Comparison of ENCODE assay signal across 8 cellular contexts in the genomic region with DNA sequence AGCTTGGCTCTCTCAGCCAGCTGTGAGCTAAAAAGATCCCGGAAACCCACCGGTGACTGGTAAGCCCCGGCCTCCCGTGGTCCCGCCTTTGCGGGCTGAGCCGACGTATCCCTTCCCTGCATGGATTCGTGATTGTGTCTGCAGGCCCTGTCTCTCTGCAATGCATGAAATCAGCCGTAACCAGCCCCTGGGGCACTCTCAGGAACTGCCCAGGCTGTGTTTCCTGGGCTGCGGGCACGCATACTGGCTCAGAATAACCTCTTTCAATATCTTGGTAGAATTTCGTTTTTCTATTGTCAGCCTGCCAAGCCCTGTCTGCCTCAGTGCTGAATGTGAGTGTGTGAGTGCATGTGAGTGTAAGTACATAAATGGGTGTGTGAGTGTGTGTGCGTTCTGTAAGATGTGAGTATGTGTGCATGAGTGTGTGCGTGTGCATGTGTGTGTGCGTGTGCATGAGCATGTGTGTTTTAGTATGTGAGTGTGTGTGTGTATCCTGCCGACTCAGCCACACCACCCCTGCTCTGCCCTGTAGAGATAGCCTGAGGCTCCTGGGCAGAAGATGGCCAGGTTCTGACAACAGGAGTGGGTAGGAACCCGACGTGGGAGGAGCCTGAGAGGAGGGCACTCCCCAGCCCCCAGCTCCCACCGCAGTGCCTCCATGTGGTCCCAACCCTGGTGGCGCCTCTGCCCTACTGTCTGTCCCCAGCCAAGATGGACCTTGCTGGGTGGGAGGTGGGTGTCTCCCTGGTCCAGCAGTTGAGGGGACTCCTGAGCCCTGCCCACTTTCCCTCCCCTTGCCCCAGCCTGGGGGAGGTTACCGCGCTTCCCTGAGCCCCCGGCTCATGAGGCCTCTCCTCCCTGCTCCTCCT.
A peak's percentile ranks its signal among the peaks of the same experiment; 100 is the strongest.
DNase-seq lines count a peak whose midpoint lies in the region; ATAC-seq and TF ChIP-seq lines count a peak whose summit lies in the region.

No MANE protein-coding gene starts in this region.

- peak overlapping the region in 1 of 8 donors; percentile 17 for H3K4me3 ChIP-seq in spleen

- H3K4me1 ChIP-seq in spleen: peaks cover 0 to 11% (median 0%) of the 10 kb centered on the region in 6 donors

- H3K4me1 Mint-ChIP-seq in activated CD4-positive, alpha-beta T cell treated with anti-CD3 and anti-CD28 coated beads, Interleukin-2, amount 10 ng/mL, durations not matched to agents 24 days and 14 days: peaks cover 6% of the 10 kb centered on the region
- peaks cover 27% of the 10 kb centered on the region for H3K4me1 Mint-ChIP-seq in WTC11

- no peaks in the 10 kb centered on the region for H3K36me3 Mint-ChIP-seq in activated CD4-positive, alpha-beta T cell treated with anti-CD3 and anti-CD28 coated beads, Interleukin-2, amount 10 ng/mL, durations not matched to agents 24 days and 14 days (ENCODE audit: low read depth)
- H3K36me3 Mint-ChIP-seq in WTC11: no peaks in the 10 kb centered on the region

- TF ChIP-seq CTCF in WTC11 (IDR thresholded peaks at IDR 0.05): no peak
- TF ChIP-seq CTCF in spleen (IDR thresholded peaks at IDR 0.05 in 8 of 11, conservative IDR thresholded peaks at IDR 0.05 in 3 of 11): no peak

- peaks cover 8% of the 10 kb centered on the region for H3K27me3 Mint-ChIP-seq in activated CD4-positive, alpha-beta T cell treated with anti-CD3 and anti-CD28 coated beads, Interleukin-2, amount 10 ng/mL, durations not matched to agents 24 days and 14 days
- H3K27me3 Mint-ChIP-seq in WTC11 (ENCODE audit: low read depth): no peaks in the 10 kb centered on the region

- intact Hi-C loops in activated CD4-positive, alpha-beta T cell treated with anti-CD3 and anti-CD28 coated beads, Interleukin-2, amount 10 ng/mL, durations not matched to agents 24 days and 14 days (cut with micrococcal nuclease): no loop called here
- intact Hi-C loops in spleen (cut with DNase I; ENCODE audit: low total_unique reads): no loop called here

- H3K27me3 ChIP-seq in spleen (replicated peaks in 1 of 7): peaks cover 0 to 67% (median 12%) of the 10 kb centered on the region in 7 donors

- ATAC-seq in HG02870 (IDR thresholded peaks at IDR 0.05; ENCODE audit: unreplicated experiment) (peak; percentile 39), WTC11 (no peak)

- POLR2A ChIA-PET in WTC11 (lab: Charles Lee): no interaction called here

- H3K4me3 Mint-ChIP-seq in activated CD4-positive, alpha-beta T cell treated with anti-CD3 and anti-CD28 coated beads, Interleukin-2, amount 10 ng/mL, durations not matched to agents 24 days and 14 days: no peak overlapping the region
- no peak overlapping the region for H3K4me3 Mint-ChIP-seq in WTC11

- H3K9me3 ChIP-seq in spleen: no peaks in the 10 kb centered on the region

- H3K9me3 Mint-ChIP-seq in activated CD4-positive, alpha-beta T cell treated with anti-CD3 and anti-CD28 coated beads, Interleukin-2, amount 10 ng/mL, durations not matched to agents 24 days and 14 days: no peaks in the 10 kb centered on the region
- H3K9me3 Mint-ChIP-seq in WTC11: peaks cover 2% of the 10 kb centered on the region; the same call in 1 of the 2 replicates

- peak; percentile 62 for DNase-seq in activated CD4-positive, alpha-beta T cell treated with anti-CD3 and anti-CD28 coated beads, Interleukin-2, amount 10 ng/mL, durations not matched to agents 24 days and 14 days
- DNase-seq in activated CD4-positive, alpha-beta T cell treated with anti-CD3 and anti-CD28 coated beads for 1 hour: no peak
- DNase-seq in WTC11 (ENCODE audit: low spot score): no peak
- DNase-seq in spleen: peak; percentile 75
- no peak for DNase-seq in HuH-7.5 (ENCODE audit: low spot score)
- no peak for DNase-seq in superior temporal gyrus (ENCODE audit: extremely low spot score)
- no peak for DNase-seq in T-helper 9 cell

- no peak for TF ChIP-seq POLR2A in spleen (IDR thresholded peaks at IDR 0.05)

- no peak overlapping the region for H3K27ac ChIP-seq in spleen

- H3K36me3 ChIP-seq in spleen: no peaks in the 10 kb centered on the region

- CTCF ChIA-PET in WTC11 (lab: Charles Lee): interaction anchor here (1.6 kb wide), 1 partner anchor 63 kb away, joined by 4 read pairs; no protein-coding TSS in a partner anchor

- WGBS in spleen, 5 donors: 15 to 29% (median 18%) methylated on average over 22 to 24 of the region's 24 CpGs

- no peak overlapping the region for H3K27ac Mint-ChIP-seq in activated CD4-positive, alpha-beta T cell treated with anti-CD3 and anti-CD28 coated beads, Interleukin-2, amount 10 ng/mL, durations not matched to agents 24 days and 14 days
- H3K27ac Mint-ChIP-seq in WTC11: peak overlapping the region; percentile 23; the same call in 1 of the 2 replicates

TF ChIP-seq in WTC11, 78 proteins besides CTCF, POLR2A, EP300 and RAD21 (continues in another document):
- TF ChIP-seq, protein P1, sequence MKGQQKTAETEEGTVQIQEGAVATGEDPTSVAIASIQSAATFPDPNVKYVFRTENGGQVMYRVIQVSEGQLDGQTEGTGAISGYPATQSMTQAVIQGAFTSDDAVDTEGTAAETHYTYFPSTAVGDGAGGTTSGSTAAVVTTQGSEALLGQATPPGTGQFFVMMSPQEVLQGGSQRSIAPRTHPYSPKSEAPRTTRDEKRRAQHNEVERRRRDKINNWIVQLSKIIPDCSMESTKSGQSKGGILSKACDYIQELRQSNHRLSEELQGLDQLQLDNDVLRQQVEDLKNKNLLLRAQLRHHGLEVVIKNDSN (CRISPR knock-in tag; IDR thresholded peaks at IDR 0.05): no peak
- TF ChIP-seq ELF4 (CRISPR knock-in tag; IDR thresholded peaks at IDR 0.05; ENCODE audit: low read depth) (no peak), NR3C1 (CRISPR knock-in tag; conservative IDR thresholded peaks at IDR 0.05; ENCODE audit: low read depth) (no peak), NFE2L1 (CRISPR knock-in tag; IDR thresholded peaks at IDR 0.05) (no peak), NFYB (CRISPR knock-in tag; conservative IDR thresholded peaks at IDR 0.05; ENCODE audit: low read depth) (no peak), ETV6 (CRISPR knock-in tag; IDR thresholded peaks at IDR 0.05) (no peak), KAT7 (CRISPR knock-in tag; IDR thresholded peaks at IDR 0.05; ENCODE audit: borderline replicate concordance) (no peak), ZNF317 (CRISPR knock-in tag; IDR thresholded peaks at IDR 0.05; ENCODE audit: borderline replicate concordance, low read depth) (no peak)
- TF ChIP-seq, protein P2, sequence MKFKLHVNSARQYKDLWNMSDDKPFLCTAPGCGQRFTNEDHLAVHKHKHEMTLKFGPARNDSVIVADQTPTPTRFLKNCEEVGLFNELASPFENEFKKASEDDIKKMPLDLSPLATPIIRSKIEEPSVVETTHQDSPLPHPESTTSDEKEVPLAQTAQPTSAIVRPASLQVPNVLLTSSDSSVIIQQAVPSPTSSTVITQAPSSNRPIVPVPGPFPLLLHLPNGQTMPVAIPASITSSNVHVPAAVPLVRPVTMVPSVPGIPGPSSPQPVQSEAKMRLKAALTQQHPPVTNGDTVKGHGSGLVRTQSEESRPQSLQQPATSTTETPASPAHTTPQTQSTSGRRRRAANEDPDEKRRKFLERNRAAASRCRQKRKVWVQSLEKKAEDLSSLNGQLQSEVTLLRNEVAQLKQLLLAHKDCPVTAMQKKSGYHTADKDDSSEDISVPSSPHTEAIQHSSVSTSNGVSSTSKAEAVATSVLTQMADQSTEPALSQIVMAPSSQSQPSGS (CRISPR knock-in tag; IDR thresholded peaks at IDR 0.05; ENCODE audit: borderline replicate concordance, low read depth): no peak
- TF ChIP-seq, protein P3, sequence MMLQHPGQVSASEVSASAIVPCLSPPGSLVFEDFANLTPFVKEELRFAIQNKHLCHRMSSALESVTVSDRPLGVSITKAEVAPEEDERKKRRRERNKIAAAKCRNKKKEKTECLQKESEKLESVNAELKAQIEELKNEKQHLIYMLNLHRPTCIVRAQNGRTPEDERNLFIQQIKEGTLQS (CRISPR knock-in tag; conservative IDR thresholded peaks at IDR 0.05): no peak
- TF ChIP-seq, protein P4, sequence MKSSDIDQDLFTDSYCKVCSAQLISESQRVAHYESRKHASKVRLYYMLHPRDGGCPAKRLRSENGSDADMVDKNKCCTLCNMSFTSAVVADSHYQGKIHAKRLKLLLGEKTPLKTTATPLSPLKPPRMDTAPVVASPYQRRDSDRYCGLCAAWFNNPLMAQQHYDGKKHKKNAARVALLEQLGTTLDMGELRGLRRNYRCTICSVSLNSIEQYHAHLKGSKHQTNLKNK (CRISPR knock-in tag; IDR thresholded peaks at IDR 0.05): no peak
- TF ChIP-seq, protein P5, sequence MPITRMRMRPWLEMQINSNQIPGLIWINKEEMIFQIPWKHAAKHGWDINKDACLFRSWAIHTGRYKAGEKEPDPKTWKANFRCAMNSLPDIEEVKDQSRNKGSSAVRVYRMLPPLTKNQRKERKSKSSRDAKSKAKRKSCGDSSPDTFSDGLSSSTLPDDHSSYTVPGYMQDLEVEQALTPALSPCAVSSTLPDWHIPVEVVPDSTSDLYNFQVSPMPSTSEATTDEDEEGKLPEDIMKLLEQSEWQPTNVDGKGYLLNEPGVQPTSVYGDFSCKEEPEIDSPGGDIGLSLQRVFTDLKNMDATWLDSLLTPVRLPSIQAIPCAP (CRISPR knock-in tag; IDR thresholded peaks at IDR 0.05): no peak
- TF ChIP-seq, protein P6, sequence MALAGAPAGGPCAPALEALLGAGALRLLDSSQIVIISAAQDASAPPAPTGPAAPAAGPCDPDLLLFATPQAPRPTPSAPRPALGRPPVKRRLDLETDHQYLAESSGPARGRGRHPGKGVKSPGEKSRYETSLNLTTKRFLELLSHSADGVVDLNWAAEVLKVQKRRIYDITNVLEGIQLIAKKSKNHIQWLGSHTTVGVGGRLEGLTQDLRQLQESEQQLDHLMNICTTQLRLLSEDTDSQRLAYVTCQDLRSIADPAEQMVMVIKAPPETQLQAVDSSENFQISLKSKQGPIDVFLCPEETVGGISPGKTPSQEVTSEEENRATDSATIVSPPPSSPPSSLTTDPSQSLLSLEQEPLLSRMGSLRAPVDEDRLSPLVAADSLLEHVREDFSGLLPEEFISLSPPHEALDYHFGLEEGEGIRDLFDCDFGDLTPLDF (CRISPR knock-in tag; IDR thresholded peaks at IDR 0.05): no peak
- TF ChIP-seq, protein P7, sequence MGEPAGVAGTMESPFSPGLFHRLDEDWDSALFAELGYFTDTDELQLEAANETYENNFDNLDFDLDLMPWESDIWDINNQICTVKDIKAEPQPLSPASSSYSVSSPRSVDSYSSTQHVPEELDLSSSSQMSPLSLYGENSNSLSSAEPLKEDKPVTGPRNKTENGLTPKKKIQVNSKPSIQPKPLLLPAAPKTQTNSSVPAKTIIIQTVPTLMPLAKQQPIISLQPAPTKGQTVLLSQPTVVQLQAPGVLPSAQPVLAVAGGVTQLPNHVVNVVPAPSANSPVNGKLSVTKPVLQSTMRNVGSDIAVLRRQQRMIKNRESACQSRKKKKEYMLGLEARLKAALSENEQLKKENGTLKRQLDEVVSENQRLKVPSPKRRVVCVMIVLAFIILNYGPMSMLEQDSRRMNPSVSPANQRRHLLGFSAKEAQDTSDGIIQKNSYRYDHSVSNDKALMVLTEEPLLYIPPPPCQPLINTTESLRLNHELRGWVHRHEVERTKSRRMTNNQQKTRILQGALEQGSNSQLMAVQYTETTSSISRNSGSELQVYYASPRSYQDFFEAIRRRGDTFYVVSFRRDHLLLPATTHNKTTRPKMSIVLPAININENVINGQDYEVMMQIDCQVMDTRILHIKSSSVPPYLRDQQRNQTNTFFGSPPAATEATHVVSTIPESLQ (CRISPR knock-in tag; IDR thresholded peaks at IDR 0.05): no peak

Comparison
In these comparisons a context has a peak if more than half of its experiments do, and no peak if none do; other contexts are left out.
1. DNase-seq: peak in activated CD4-positive, alpha-beta T cell treated with anti-CD3 and anti-CD28 coated beads, Interleukin-2, amount 10 ng/mL, durations not matched to agents 24 days and 14 days (single experiment) and spleen (single experiment); none in activated CD4-positive, alpha-beta T cell treated with anti-CD3 and anti-CD28 coated beads for 1 hour (single experiment), WTC11 (single experiment), HuH-7.5 (single experiment), superior temporal gyrus (single experiment) and T-helper 9 cell (single experiment).